8 cellular contexts compared by ENCODE assay signal in genomic region chr6:27332692-27333641, GRCh38. TPM values are rescaled to one million over a fixed set of nuclear protein-coding genes. Genes with fewer than 3 reads are reported as not detected.
A peak's percentile ranks its signal among the peaks of the same experiment; 100 is the strongest.
DNase-seq lines count a peak whose midpoint lies in the region; ATAC-seq, FAIRE-seq and TF ChIP-seq lines count a peak whose summit lies in the region.

No MANE protein-coding gene starts in this region.

- no peaks in the 10 kb centered on the region for H4K20me1 ChIP-seq in PC-9 (ENCODE audit: insufficient read depth)

- intact Hi-C loops in PC-9 (cut with micrococcal nuclease; ENCODE audit: unreplicated experiment), result loop anchor here (2.0 kb wide), 2 partner anchors 42 to 140 kb away; partner anchors contain the start of gene ZNF184

- no peaks in the 10 kb centered on the region for H3K9me2 ChIP-seq in PC-9 (ENCODE audit: insufficient read depth)

- H3K27me3 ChIP-seq in PC-9 (ENCODE audit: insufficient read depth, low read depth) (no peaks in the 10 kb centered on the region), iPS-20b (ENCODE audit: insufficient read depth, low read length) (no peaks in the 10 kb centered on the region), tibial nerve (peaks cover 0 to 9% of the 10 kb centered on the region in 2 donors)

- TF ChIP-seq POLR2A in H54 (IDR thresholded peaks at IDR 0.05; ENCODE audit: low read depth, low read length) (no peak), tibial nerve (IDR thresholded peaks at IDR 0.05) (no peak)

- H3K4me1 ChIP-seq in PC-9 (replicated peaks; ENCODE audit: insufficient read depth) (peaks cover 10% of the 10 kb centered on the region; the same call in 1 of the 2 replicates), iPS-20b (ENCODE audit: insufficient read depth, low read length) (no peaks in the 10 kb centered on the region), tibial nerve (peaks cover 0 to 9% (median 2%) of the 10 kb centered on the region in 4 donors)

- H3K9me3 ChIP-seq in PC-9 (ENCODE audit: insufficient read depth, low read depth), result no peaks in the 10 kb centered on the region
- no peaks in the 10 kb centered on the region for H3K9me3 ChIP-seq in iPS-20b (ENCODE audit: insufficient read depth, low read depth, low read length)
- peaks cover 0 to 9% (median 0%) of the 10 kb centered on the region in 4 donors for H3K9me3 ChIP-seq in tibial nerve

- CTCF ChIA-PET in PC-9 (lab: Charles Lee), result interaction anchor here (0.6 to 0.7 kb wide), 2 partner anchors 37 to 422 kb away, joined by 3 to 5 read pairs; no protein-coding TSS in a partner anchor

- FAIRE-seq in H54 (lab: Jason Lieb, UNC), result peak; percentile 98

- H3K4me2 ChIP-seq in PC-9, result peak overlapping the region; percentile 82

- BruUV-seq in PC-9 (replicated peaks; lab: Mats Ljungman, UMichigan), result no TSS peak

- peaks cover 12% of the 10 kb centered on the region for H3F3A ChIP-seq in PC-9 (ENCODE audit: insufficient read depth, low read depth)

- TF ChIP-seq CTCF in PC-9 (conservative IDR thresholded peaks at IDR 0.05), result no peak
- TF ChIP-seq CTCF in tibial nerve (IDR thresholded peaks at IDR 0.05), result no peak

- peak overlapping the region; percentile 84 for H2AFZ ChIP-seq in PC-9

- peak overlapping the region; percentile 76; the same call in 1 of the 2 replicates for H3K9ac ChIP-seq in iPS-20b (ENCODE audit: low read depth, low read length)

- WGBS in tibial nerve, 2 donors, result 8 to 9% methylated on average over 32 of the region's 32 CpGs

- no peaks in the 10 kb centered on the region for H3K79me2 ChIP-seq in PC-9 (ENCODE audit: low read depth)

- DNase-seq in AG08396 (ENCODE audit: low spot score) (peak; percentile 45), H54 (ENCODE audit: insufficient read length, low spot score) (peak; percentile 33), PC-9 (peak; percentile 62 to 72), tibial nerve (ENCODE audit: low spot score in 2 of 2) (no peak)
- peak; percentile 35 for DNase-seq in activated naive CD4-positive, alpha-beta T cell treated with anti-CD3 and anti-CD28 coated beads, Interleukin-2, amount 50 U/mL, for 16 hours
- DNase-seq in stimulated activated CD4-positive, alpha-beta T cell treated with anti-CD3 and anti-CD28 coated beads, TNF-alpha, amount 100 ng/mL, for 4 hours (ENCODE audit: low read depth in 3 of 3), result peak in 2 of 3 experiments; percentile 3 to 17

- H3K4me3 ChIP-seq in PC-9 (peak overlapping the region; percentile 82), iPS-20b (ENCODE audit: low read length) (peak overlapping the region; percentile 92), tibial nerve (peak overlapping the region in 1 of 4 donors; percentile 40)

- no peaks in the 10 kb centered on the region for H3K36me3 ChIP-seq in PC-9 (ENCODE audit: low read depth)
- no peaks in the 10 kb centered on the region for H3K36me3 ChIP-seq in iPS-20b (ENCODE audit: insufficient read depth, low read depth, low read length)
- H3K36me3 ChIP-seq in tibial nerve, result no peaks in the 10 kb centered on the region

- POLR2A ChIA-PET in PC-9 (lab: Charles Lee; ENCODE audit: unreplicated experiment), result interaction anchor here (0.6 to 0.7 kb wide), 5 partner anchors 12 to 1209 kb away, joined by 4 to 12 read pairs (median 6); partner anchors contain the start of gene ZNF391

- H3K27ac ChIP-seq in PC-9 (0 out of 2 replicates have a peak overlapping the region, but pooled peaks have one; percentile 21), iPS-20b (ENCODE audit: low read length) (no peak overlapping the region), tibial nerve (no peak overlapping the region)

- no peak for TF ChIP-seq EP300 in tibial nerve (IDR thresholded peaks at IDR 0.05)

- ATAC-seq in GM18517 (IDR thresholded peaks at IDR 0.05; ENCODE audit: unreplicated experiment), result no peak

RNA-seq across cellular contexts. Expression of gene POM121L2, which starts 20.9 kb away (rescaled TPM):
- total RNA-seq in PC-9 (2021) (0.26 TPM in 1 of 2 replicates, not detected in the other), tibial nerve (not detected)

RNA-seq across cellular contexts. Expression of gene ZNF391, which starts 55.6 kb away (rescaled TPM):
- total RNA-seq in PC-9 (2021) (4.6 and 4.7 TPM in 2 replicates), tibial nerve (1 to 10 TPM; 2.4 to 3.7 (median 3.3) TPM)

Comparison
In these comparisons a context has a peak if more than half of its experiments do, and no peak if none do; other contexts are left out.
1. DNase-seq: peak in AG08396 (single experiment), H54 (single experiment), PC-9 (2 of 2), activated naive CD4-positive, alpha-beta T cell treated with anti-CD3 and anti-CD28 coated beads, Interleukin-2, amount 50 U/mL, for 16 hours (single experiment) and stimulated activated CD4-positive, alpha-beta T cell treated with anti-CD3 and anti-CD28 coated beads, TNF-alpha, amount 100 ng/mL, for 4 hours (2 of 3); none in tibial nerve (0 of 2).